In the genomic region with DNA sequence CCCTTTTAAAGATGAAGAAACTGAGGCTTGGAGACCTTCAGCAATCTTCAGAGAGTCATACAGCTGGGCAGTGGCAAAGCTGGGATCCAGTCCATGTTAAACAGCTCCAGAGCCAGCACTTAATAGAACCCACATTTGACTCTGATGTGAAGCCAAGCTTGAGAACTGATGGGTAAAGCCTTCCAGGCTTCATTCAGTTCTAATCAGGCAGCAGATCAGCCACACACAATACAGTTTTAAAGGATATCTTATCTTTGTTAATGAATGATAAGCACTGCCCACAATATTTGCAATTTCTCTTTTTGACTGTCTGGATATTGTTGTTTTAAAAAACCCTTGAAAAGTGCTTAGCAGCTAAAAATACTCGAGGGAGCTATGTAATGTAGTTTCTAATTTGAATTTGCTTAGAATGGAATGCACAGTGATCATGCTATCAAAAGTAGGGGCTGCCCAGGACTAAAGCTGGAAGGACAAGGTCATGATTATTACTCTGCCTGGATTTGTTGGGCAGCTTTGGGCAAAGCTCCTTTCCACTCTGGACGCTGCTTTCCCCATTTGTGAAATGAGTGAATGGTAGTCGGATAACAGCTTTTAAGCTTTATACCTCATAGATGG, we compare ENCODE assay signal across 26 cellular contexts. TPM values are rescaled to one million over a fixed set of nuclear protein-coding genes. Genes with fewer than 3 reads are reported as not detected.
A peak's percentile ranks its signal among the peaks of the same experiment; 100 is the strongest.
DNase-seq lines count a peak whose midpoint lies in the region; ATAC-seq and TF ChIP-seq lines count a peak whose summit lies in the region.
"Had no signal": no experiment of that assay in that cellular context is flagged by ENCODE, and none has a peak within 500 bp of the region (broad histone marks: within the 10 kb centered on the region; RNA-seq: fewer than 3 reads in every experiment).

No MANE protein-coding gene starts in this region.

- DNase-seq in fibroblast of gingiva (ENCODE audit: low read depth) (peak; percentile 68), left lobe of liver (ENCODE audit: low spot score) (peak; percentile 62), upper lobe of left lung (no peak), epidermal melanocyte (ENCODE audit: insufficient read length, low spot score) (no peak), NCI-H2171 (lab: John Stamatoyannopoulos, UW) (no peak)
- DNase-seq in activated CD8-positive, alpha-beta T cell treated with anti-CD3 and anti-CD28 coated beads for 36 hours = no peak
- DNase-seq: ACHN; activated naive CD4-positive, alpha-beta T cell treated with anti-CD3 and anti-CD28 coated beads for 36 hours; activated T-cell treated with anti-CD3 and anti-CD28 coated beads, Interleukin-2, amount 50 U/mL, for 72 hours; anterior cingulate cortex; C1 segment of cervical spinal cord; Calu3; erythroblast; midbrain; NCI-H1105; NCI-H2029; PC-3; SIG-M5; sigmoid colon; stimulated activated CD4-positive, alpha-beta T cell treated with anti-CD3 and anti-CD28 coated beads, Interleukin-15, amount 100 ng/mL, for 24 hours; T-helper 1 cell had no signal

- H3K27me3 Mint-ChIP-seq in activated CD8-positive, alpha-beta T cell treated with anti-CD3 and anti-CD28 coated beads for 36 hours = peaks cover 22% of the 10 kb centered on the region

- no peak for TF ChIP-seq POLR2A in upper lobe of left lung (IDR thresholded peaks at IDR 0.05)

- TF ChIP-seq EP300 in upper lobe of left lung (IDR thresholded peaks at IDR 0.05) = no peak

- TF ChIP-seq CTCF in upper lobe of left lung (IDR thresholded peaks at IDR 0.05) = no peak
- no peak for TF ChIP-seq CTCF in activated CD8-positive, alpha-beta T cell treated with anti-CD3 and anti-CD28 coated beads for 36 hours (IDR thresholded peaks at IDR 0.05)

- ATAC-seq in GM18511 (IDR thresholded peaks at IDR 0.05; ENCODE audit: unreplicated experiment) (peak; percentile 62), HG03378 (IDR thresholded peaks at IDR 0.05; ENCODE audit: unreplicated experiment) (peak; percentile 66), left lobe of liver (peak; percentile 81), upper lobe of left lung (ENCODE audit: low FRiP score in 2 of 2) (no peak)
- ATAC-seq in activated CD8-positive, alpha-beta T cell treated with anti-CD3 and anti-CD28 coated beads for 36 hours = no peak
- ATAC-seq: activated T-cell treated with anti-CD3 and anti-CD28 coated beads, Interleukin-2, amount 50 U/mL, for 72 hours; natural killer cell treated with Interleukin-12 subunit alpha and Interleukin-12 subunit beta and Interleukin-15 and Interleukin-18, amount 100 ng/mL, for 72 hours; PC-3 had no signal

- POLR2A ChIA-PET in activated CD8-positive, alpha-beta T cell treated with anti-CD3 and anti-CD28 coated beads for 36 hours (lab: Charles Lee) = no interaction called here

- H3K4me3 Mint-ChIP-seq in activated CD8-positive, alpha-beta T cell treated with anti-CD3 and anti-CD28 coated beads for 36 hours = no peak overlapping the region
- H3K4me3 Mint-ChIP-seq: activated naive CD4-positive, alpha-beta T cell treated with anti-CD3 and anti-CD28 coated beads for 36 hours; activated T-cell treated with anti-CD3 and anti-CD28 coated beads, Interleukin-2, amount 50 U/mL, for 72 hours; natural killer cell treated with Interleukin-12 subunit alpha and Interleukin-12 subunit beta and Interleukin-15 and Interleukin-18, amount 100 ng/mL, for 72 hours had no signal

- no peaks in the 10 kb centered on the region for H3K27me3 ChIP-seq in upper lobe of left lung
- H3K27me3 ChIP-seq: sigmoid colon had no signal

- no peaks in the 10 kb centered on the region for H3K36me3 ChIP-seq in upper lobe of left lung
- H3K36me3 ChIP-seq: sigmoid colon had no signal

- intact Hi-C loops in activated CD8-positive, alpha-beta T cell treated with anti-CD3 and anti-CD28 coated beads for 36 hours (cut with micrococcal nuclease) = no loop called here

- H3K9me3 Mint-ChIP-seq in activated CD8-positive, alpha-beta T cell treated with anti-CD3 and anti-CD28 coated beads for 36 hours = peaks cover 3% of the 10 kb centered on the region

- H3K9me3 ChIP-seq in upper lobe of left lung = peaks cover 0 to 3% (median 0%) of the 10 kb centered on the region in 4 donors

- no peak overlapping the region for H3K27ac Mint-ChIP-seq in activated CD8-positive, alpha-beta T cell treated with anti-CD3 and anti-CD28 coated beads for 36 hours
- H3K27ac Mint-ChIP-seq: activated naive CD4-positive, alpha-beta T cell treated with anti-CD3 and anti-CD28 coated beads for 36 hours; activated T-cell treated with anti-CD3 and anti-CD28 coated beads, Interleukin-2, amount 50 U/mL, for 72 hours; natural killer cell treated with Interleukin-12 subunit alpha and Interleukin-12 subunit beta and Interleukin-15 and Interleukin-18, amount 100 ng/mL, for 72 hours had no signal

- H3K4me1 Mint-ChIP-seq in activated CD8-positive, alpha-beta T cell treated with anti-CD3 and anti-CD28 coated beads for 36 hours (ENCODE audit: low read depth) = peaks cover 6% of the 10 kb centered on the region

- no peaks in the 10 kb centered on the region for H3K36me3 Mint-ChIP-seq in activated CD8-positive, alpha-beta T cell treated with anti-CD3 and anti-CD28 coated beads for 36 hours (ENCODE audit: low read depth)

- WGBS in upper lobe of left lung, 2 donors = 48 to 63% methylated on average over 3 of the region's 3 CpGs

- no peak overlapping the region for H3K27ac ChIP-seq in upper lobe of left lung
- H3K27ac ChIP-seq: sigmoid colon had no signal

- H3K4me1 ChIP-seq in upper lobe of left lung = no peaks in the 10 kb centered on the region
- H3K4me1 ChIP-seq: sigmoid colon had no signal

- CTCF ChIA-PET in activated CD8-positive, alpha-beta T cell treated with anti-CD3 and anti-CD28 coated beads for 36 hours (lab: Charles Lee) = interaction anchor here (1.1 to 1.3 kb wide), 2 partner anchors 42 to 45 kb away, joined by 4 read pairs; no protein-coding TSS in a partner anchor

- H3K4me3 ChIP-seq in upper lobe of left lung = no peak overlapping the region
- H3K4me3 ChIP-seq: sigmoid colon had no signal

RNA-seq across cellular contexts. Expression of gene HTR4, which starts 31.3 kb away (rescaled TPM):
- total RNA-seq in left lobe of liver (not detected), upper lobe of left lung (under 1 TPM in 1 of 6 donors, not detected in 5; 0.09 TPM)
- not detected for total RNA-seq in activated CD8-positive, alpha-beta T cell treated with anti-CD3 and anti-CD28 coated beads for 36 hours
- total RNA-seq: activated naive CD4-positive, alpha-beta T cell treated with anti-CD3 and anti-CD28 coated beads for 36 hours; activated T-cell treated with anti-CD3 and anti-CD28 coated beads, Interleukin-2, amount 50 U/mL, for 72 hours; Calu3; chondrocyte; natural killer cell treated with Interleukin-12 subunit alpha and Interleukin-12 subunit beta and Interleukin-15 and Interleukin-18, amount 100 ng/mL, for 72 hours; PC-3; ureter had no signal

Comparison
In these comparisons a context has a peak if more than half of its experiments do, and no peak if none do; other contexts are left out.
1. ATAC-seq: peak in GM18511 (single experiment), HG03378 (single experiment) and left lobe of liver (single experiment); none in upper lobe of left lung (0 of 2) and activated CD8-positive, alpha-beta T cell treated with anti-CD3 and anti-CD28 coated beads for 36 hours (single experiment).
2. DNase-seq: peak in fibroblast of gingiva (single experiment) and left lobe of liver (single experiment); none in upper lobe of left lung (0 of 2), epidermal melanocyte (single experiment), activated CD8-positive, alpha-beta T cell treated with anti-CD3 and anti-CD28 coated beads for 36 hours (single experiment) and NCI-H2171 (single experiment).